ENCODE assay signal across 15 cellular contexts in the genomic region with DNA sequence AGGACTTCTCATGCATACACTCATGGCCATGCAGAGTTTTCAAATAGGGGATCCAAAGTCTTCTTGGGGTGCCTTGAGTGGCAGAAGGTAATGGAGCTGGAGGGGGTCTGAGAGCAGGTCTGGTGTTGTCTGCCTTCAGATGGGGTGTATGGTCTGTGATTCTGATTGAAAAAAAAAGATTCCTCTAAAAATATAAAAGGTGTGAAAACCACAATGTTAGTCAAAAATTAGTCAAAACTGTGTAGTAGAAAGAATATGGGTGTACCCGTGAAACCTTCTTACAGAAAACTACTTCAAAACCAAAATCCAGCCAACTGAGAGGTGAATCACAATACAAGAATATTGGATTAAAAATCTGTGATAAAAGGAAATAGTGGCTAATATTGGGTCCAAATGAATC. TPM values are rescaled to one million over a fixed set of nuclear protein-coding genes. Genes with fewer than 3 reads are reported as not detected.
DNase-seq lines count a peak whose midpoint lies in the region; ATAC-seq lines count a peak whose summit lies in the region.
"Had no signal": no experiment of that assay in that cellular context is flagged by ENCODE, and none has a peak within 500 bp of the region (broad histone marks: within the 10 kb centered on the region; RNA-seq: fewer than 3 reads in every experiment).

No MANE protein-coding gene starts in this region.

- POLR2A ChIA-PET in naive thymus-derived CD4-positive, alpha-beta T cell (lab: Charles Lee), result interaction anchor here (1.1 kb wide), 1 partner anchor 12 kb away, joined by 3 read pairs; no protein-coding TSS in a partner anchor

- ATAC-seq in GM21619 (IDR thresholded peaks at IDR 0.05; ENCODE audit: unreplicated experiment), result peak; percentile 36
- no peak for ATAC-seq in naive thymus-derived CD4-positive, alpha-beta T cell
- ATAC-seq: body of pancreas, foreskin keratinocyte had no signal

- H3K36me3 Mint-ChIP-seq in activated naive CD4-positive, alpha-beta T cell treated with anti-CD3 and anti-CD28 coated beads, Interleukin-2, amount 10 ng/mL, durations not matched to agents 7 days and 5 days, result peaks cover 75% of the 10 kb centered on the region
- peaks cover 61% of the 10 kb centered on the region for H3K36me3 Mint-ChIP-seq in activated T-helper 1 cell treated with anti-CD3 and anti-CD28 coated beads, Interleukin-12 subunit alpha, Interleukin-12 subunit beta, Interleukin-2, Interleukin-4 antibody, amounts not matched to agents 30 ng/mL and 10 ng/mL and 1 ng/mL, durations not matched to agents 14 hours and 24 hours and 36 hours (ENCODE audit: low read depth)
- H3K36me3 Mint-ChIP-seq in naive thymus-derived CD4-positive, alpha-beta T cell, result peaks cover 8 to 67% (median 46%) of the 10 kb centered on the region in 5 donors

- no peak overlapping the region for H3K4me3 ChIP-seq in naive thymus-derived CD4-positive, alpha-beta T cell (ENCODE audit: low read length)
- H3K4me3 ChIP-seq: body of pancreas had no signal

- no peaks in the 10 kb centered on the region for H3K27me3 Mint-ChIP-seq in activated naive CD4-positive, alpha-beta T cell treated with anti-CD3 and anti-CD28 coated beads, Interleukin-2, amount 10 ng/mL, durations not matched to agents 7 days and 5 days
- no peaks in the 10 kb centered on the region for H3K27me3 Mint-ChIP-seq in activated T-helper 1 cell treated with anti-CD3 and anti-CD28 coated beads, Interleukin-12 subunit alpha, Interleukin-12 subunit beta, Interleukin-2, Interleukin-4 antibody, amounts not matched to agents 30 ng/mL and 10 ng/mL and 1 ng/mL, durations not matched to agents 14 hours and 24 hours and 36 hours (ENCODE audit: insufficient read depth)
- H3K27me3 Mint-ChIP-seq in naive thymus-derived CD4-positive, alpha-beta T cell, result no peaks in the 10 kb centered on the region

- peaks cover 60% of the 10 kb centered on the region for H3K4me1 Mint-ChIP-seq in activated naive CD4-positive, alpha-beta T cell treated with anti-CD3 and anti-CD28 coated beads, Interleukin-2, amount 10 ng/mL, durations not matched to agents 7 days and 5 days
- peaks cover 75% of the 10 kb centered on the region for H3K4me1 Mint-ChIP-seq in activated T-helper 1 cell treated with anti-CD3 and anti-CD28 coated beads, Interleukin-12 subunit alpha, Interleukin-12 subunit beta, Interleukin-2, Interleukin-4 antibody, amounts not matched to agents 30 ng/mL and 10 ng/mL and 1 ng/mL, durations not matched to agents 14 hours and 24 hours and 36 hours (ENCODE audit: low read depth)
- H3K4me1 Mint-ChIP-seq in naive thymus-derived CD4-positive, alpha-beta T cell, result peaks cover 38 to 76% (median 57%) of the 10 kb centered on the region in 7 donors

- H3K9me3 ChIP-seq in naive thymus-derived CD4-positive, alpha-beta T cell (ENCODE audit: control insufficient read depth in 2 of 3, low read length in 3 of 3), result no peaks in the 10 kb centered on the region
- H3K9me3 ChIP-seq: body of pancreas had no signal

- peaks cover 0 to 49% (median 3%) of the 10 kb centered on the region in 3 experiments for H3K36me3 ChIP-seq in naive thymus-derived CD4-positive, alpha-beta T cell (ENCODE audit: control insufficient read depth in 2 of 3, insufficient read depth in 3 of 3, low read length in 3 of 3)

- no peak overlapping the region for H3K4me3 Mint-ChIP-seq in activated naive CD4-positive, alpha-beta T cell treated with anti-CD3 and anti-CD28 coated beads, Interleukin-2, amount 10 ng/mL, durations not matched to agents 7 days and 5 days
- H3K4me3 Mint-ChIP-seq in activated T-helper 1 cell treated with anti-CD3 and anti-CD28 coated beads, Interleukin-12 subunit alpha, Interleukin-12 subunit beta, Interleukin-2, Interleukin-4 antibody, amounts not matched to agents 30 ng/mL and 10 ng/mL and 1 ng/mL, durations not matched to agents 14 hours and 24 hours and 36 hours, result peak overlapping the region; percentile 45
- peak overlapping the region in 2 of 10 donors; percentile 34 to 72 for H3K4me3 Mint-ChIP-seq in naive thymus-derived CD4-positive, alpha-beta T cell

- H3K27ac ChIP-seq in naive thymus-derived CD4-positive, alpha-beta T cell (ENCODE audit: low read depth, low read length), result no peak overlapping the region
- H3K27ac ChIP-seq: body of pancreas, foreskin keratinocyte had no signal

- intact Hi-C loops in activated T-helper 1 cell treated with anti-CD3 and anti-CD28 coated beads, Interleukin-12 subunit alpha, Interleukin-12 subunit beta, Interleukin-2, Interleukin-4 antibody, amounts not matched to agents 30 ng/mL and 10 ng/mL and 1 ng/mL, durations not matched to agents 14 hours and 24 hours and 36 hours (cut with micrococcal nuclease), result loop anchor here (1.0 to 10.0 kb wide), 5 partner anchors 8 to 1080 kb away; a partner anchor contains a TSS
- intact Hi-C loops in naive thymus-derived CD4-positive, alpha-beta T cell (cut with micrococcal nuclease), result loop anchor here in 1 of 2 donors (10.0 kb wide), 1 partner anchor 678 kb away; no protein-coding TSS in a partner anchor

- in situ Hi-C loops in G401 (cut with HindIII; ENCODE audit: low sequenced_read_pairs), result no loop called here

- no peak for DNase-seq in activated naive CD4-positive, alpha-beta T cell treated with anti-CD3 and anti-CD28 coated beads, Interleukin-2, amount 10 ng/mL, durations not matched to agents 7 days and 5 days
- DNase-seq in activated naive CD4-positive, alpha-beta T cell (lab: John Stamatoyannopoulos, UW), result no peak
- no peak for DNase-seq in activated T-helper 1 cell treated with anti-CD3 and anti-CD28 coated beads, Interleukin-12 subunit alpha, Interleukin-12 subunit beta, Interleukin-2, Interleukin-4 antibody, amounts not matched to agents 30 ng/mL and 10 ng/mL and 1 ng/mL, durations not matched to agents 14 hours and 24 hours and 36 hours (ENCODE audit: low spot score)
- no peak for DNase-seq in stimulated activated CD4-positive, alpha-beta T cell treated with anti-CD3 and anti-CD28 coated beads, Interleukin-4, amount 100 ng/mL, for 1 hour
- DNase-seq in G401 (ENCODE audit: low spot score), result no peak
- no peak for DNase-seq in naive thymus-derived CD4-positive, alpha-beta T cell
- no peak for DNase-seq in activated effector memory CD4-positive, alpha-beta T cell treated with anti-CD3 and anti-CD28 coated beads, Interleukin-2, amount 50 U/mL, for 16 hours
- DNase-seq: body of pancreas; DMS153; effector memory CD4-positive, alpha-beta T cell; foreskin keratinocyte; KG1; NCI-H1436; NCI-H524 had no signal

- CTCF ChIA-PET in activated naive CD4-positive, alpha-beta T cell treated with anti-CD3 and anti-CD28 coated beads, Interleukin-2, amount 10 ng/mL, durations not matched to agents 7 days and 5 days (lab: Charles Lee), result no interaction called here
- CTCF ChIA-PET in naive thymus-derived CD4-positive, alpha-beta T cell (lab: Charles Lee), result interaction anchor here (1.0 kb wide), 1 partner anchor 20 kb away, joined by 3 read pairs; a partner anchor contains a TSS

- peaks cover 8 to 53% of the 10 kb centered on the region in 2 donors for H3K4me1 ChIP-seq in naive thymus-derived CD4-positive, alpha-beta T cell (ENCODE audit: control insufficient read depth in 2 of 2, insufficient read depth in 2 of 2, low read length in 2 of 2)
- H3K4me1 ChIP-seq: body of pancreas, foreskin keratinocyte had no signal

- no peaks in the 10 kb centered on the region for H3K27me3 ChIP-seq in naive thymus-derived CD4-positive, alpha-beta T cell (ENCODE audit: control insufficient read depth in 2 of 2, insufficient read depth in 2 of 2, low read length in 2 of 2)
- H3K27me3 ChIP-seq: body of pancreas, foreskin keratinocyte had no signal

- H3K27ac Mint-ChIP-seq in activated naive CD4-positive, alpha-beta T cell treated with anti-CD3 and anti-CD28 coated beads, Interleukin-2, amount 10 ng/mL, durations not matched to agents 7 days and 5 days, result peak overlapping the region; percentile 75
- peak overlapping the region; percentile 87 for H3K27ac Mint-ChIP-seq in activated T-helper 1 cell treated with anti-CD3 and anti-CD28 coated beads, Interleukin-12 subunit alpha, Interleukin-12 subunit beta, Interleukin-2, Interleukin-4 antibody, amounts not matched to agents 30 ng/mL and 10 ng/mL and 1 ng/mL, durations not matched to agents 14 hours and 24 hours and 36 hours
- H3K27ac Mint-ChIP-seq in naive thymus-derived CD4-positive, alpha-beta T cell, result peak overlapping the region in 3 of 9 donors; percentile 40 to 78 (median 52)

- peaks cover 9% of the 10 kb centered on the region for H3K9me3 Mint-ChIP-seq in activated naive CD4-positive, alpha-beta T cell treated with anti-CD3 and anti-CD28 coated beads, Interleukin-2, amount 10 ng/mL, durations not matched to agents 7 days and 5 days
- H3K9me3 Mint-ChIP-seq in activated T-helper 1 cell treated with anti-CD3 and anti-CD28 coated beads, Interleukin-12 subunit alpha, Interleukin-12 subunit beta, Interleukin-2, Interleukin-4 antibody, amounts not matched to agents 30 ng/mL and 10 ng/mL and 1 ng/mL, durations not matched to agents 14 hours and 24 hours and 36 hours, result peaks cover 10% of the 10 kb centered on the region
- H3K9me3 Mint-ChIP-seq in naive thymus-derived CD4-positive, alpha-beta T cell, result peaks cover 0 to 9% (median 4%) of the 10 kb centered on the region in 11 donors

RNA-seq across cellular contexts. Expression of a gene that starts 20.1 kb away (rescaled TPM):
- 214 and 216 TPM in 2 replicates for total RNA-seq in activated T-helper 1 cell treated with anti-CD3 and anti-CD28 coated beads, Interleukin-12 subunit alpha, Interleukin-12 subunit beta, Interleukin-2, Interleukin-4 antibody, amounts not matched to agents 30 ng/mL and 10 ng/mL and 1 ng/mL, durations not matched to agents 14 hours and 24 hours and 36 hours
- total RNA-seq in G401 (2014; rRNA removed; shearing (Covaris generic)), result not detected in 2 replicates
- 100 to 1,000 TPM; 182 to 345 (median 235) TPM for total RNA-seq in naive thymus-derived CD4-positive, alpha-beta T cell
- polyA plus RNA-seq in naive thymus-derived CD4-positive, alpha-beta T cell, result 100 to 1,000 TPM in 1 of 2 donors, 10 to 100 TPM in 1; 63.7 to 109 TPM

Comparison
In these comparisons a context has a peak if more than half of its experiments do, and no peak if none do; other contexts are left out.
1. RNA of a gene that starts 20.1 kb away (total RNA-seq): 182 to 345 TPM in naive thymus-derived CD4-positive, alpha-beta T cell and 214 to 216 TPM in activated T-helper 1 cell treated with anti-CD3 and anti-CD28 coated beads, Interleukin-12 subunit alpha, Interleukin-12 subunit beta, Interleukin-2, Interleukin-4 antibody, amounts not matched to agents 30 ng/mL and 10 ng/mL and 1 ng/mL, durations not matched to agents 14 hours and 24 hours and 36 hours; not detected in G401; every median in the first group is over 100 times any median in the second.